In the genomic region with DNA sequence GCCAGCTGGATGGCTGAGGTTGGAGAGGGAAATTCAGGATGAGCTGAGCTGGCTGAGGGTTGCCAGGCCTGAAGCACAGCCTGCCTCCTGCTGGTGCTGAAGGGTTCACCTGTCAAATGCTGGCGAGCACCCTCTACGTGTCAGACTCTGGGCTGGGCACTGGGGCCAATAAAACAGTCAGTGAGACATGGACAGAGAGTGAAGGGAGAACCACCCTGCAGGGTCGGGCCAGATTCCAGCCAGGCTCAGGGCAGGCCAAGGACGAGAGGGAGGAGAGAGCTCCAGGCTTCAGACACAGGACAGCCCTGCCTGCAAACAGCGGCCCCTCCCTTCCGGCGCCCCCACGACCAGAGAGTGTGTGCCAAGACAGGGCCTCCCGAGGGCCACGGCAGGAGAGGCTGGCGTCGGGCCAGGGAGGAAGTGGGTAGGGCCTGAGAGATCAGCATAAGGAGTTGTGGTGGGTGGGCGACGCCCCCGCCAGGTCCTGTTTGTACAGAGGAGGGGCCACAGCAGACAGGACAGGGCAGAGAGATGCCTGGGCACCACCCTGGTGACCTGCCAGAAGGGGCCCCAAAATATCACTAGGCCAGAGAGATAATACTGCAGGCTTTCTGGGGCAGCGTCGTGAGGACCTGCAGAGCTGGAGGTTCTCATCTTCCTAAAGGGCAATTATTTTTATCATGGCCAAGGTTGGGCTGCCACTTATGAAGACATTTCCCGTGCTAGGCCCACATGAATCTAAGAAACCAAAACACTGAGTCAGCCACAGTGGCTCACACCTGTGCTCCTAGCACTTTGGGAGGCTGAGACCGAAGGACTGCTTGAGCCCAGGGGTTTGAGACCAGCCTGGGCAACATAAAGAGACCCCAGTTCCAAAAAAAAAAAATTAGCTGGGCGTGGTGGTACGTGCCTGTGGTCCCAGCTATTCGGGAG, we compare ENCODE assay signal across 8 cellular contexts.
DNase-seq lines count a peak whose midpoint lies in the region; ATAC-seq and TF ChIP-seq lines count a peak whose summit lies in the region.

No MANE protein-coding gene starts in this region.

- TF ChIP-seq CTCF in GM13977 (IDR thresholded peaks at IDR 0.05; ENCODE audit: extremely low read depth, insufficient read depth, missing control alignments), result peak; percentile 31

- ATAC-seq in GM21423 (IDR thresholded peaks at IDR 0.05; ENCODE audit: unreplicated experiment) (no peak), GM21529 (IDR thresholded peaks at IDR 0.05; ENCODE audit: unreplicated experiment) (no peak)

- intact Hi-C loops in cardiac septum (cut with DNase I), result no loop called here

- DNase-seq in GM13977 (ENCODE audit: low spot score) (no peak), NOMO-1 (lab: John Stamatoyannopoulos, UW; ENCODE audit: unreplicated experiment in 2 of 2) (peak; percentile 66 to 83), cardiac septum (ENCODE audit: low spot score) (peak; percentile 86), NCI-H2171 (lab: John Stamatoyannopoulos, UW) (no peak)
- peak; percentile 61 to 84 for DNase-seq in activated T-helper 1 cell treated with anti-CD3 and anti-CD28 coated beads, Interleukin-2, amount 50 U/mL, for 16 hours (ENCODE audit: low read depth in 1 of 2, low spot score in 1 of 2)
- DNase-seq in stimulated activated CD8-positive, alpha-beta memory T cell treated with anti-CD3 and anti-CD28 coated beads, Interleukin-12 subunit alpha, Interleukin-12 subunit beta, amount 100 ng/mL, for 1 hour (ENCODE audit: low read depth), result peak; percentile 66

- in situ Hi-C loops in GM13977 (cut with MboI; ENCODE audit: low pct_unique_long_range_greater_than_20kb, low sequenced_read_pairs, unreplicated experiment), result loop anchor here (10.0 kb wide), 1 partner anchor 107 kb away; no protein-coding TSS in a partner anchor

Comparison
In these comparisons a context has a peak if more than half of its experiments do, and no peak if none do; other contexts are left out.
1. DNase-seq: peak in NOMO-1 (2 of 2), activated T-helper 1 cell treated with anti-CD3 and anti-CD28 coated beads, Interleukin-2, amount 50 U/mL, for 16 hours (2 of 2), cardiac septum (single experiment) and stimulated activated CD8-positive, alpha-beta memory T cell treated with anti-CD3 and anti-CD28 coated beads, Interleukin-12 subunit alpha, Interleukin-12 subunit beta, amount 100 ng/mL, for 1 hour (single experiment); none in GM13977 (single experiment) and NCI-H2171 (single experiment).